In genomic region chr5:118698774-118699173, GRCh38 we compare ENCODE assay signal across 25 cellular contexts.
A peak's percentile ranks its signal among the peaks of the same experiment; 100 is the strongest.
DNase-seq lines count a peak whose midpoint lies in the region; ATAC-seq, FAIRE-seq and TF ChIP-seq lines count a peak whose summit lies in the region.
"Had no signal": no experiment of that assay in that cellular context is flagged by ENCODE, and none has a peak within 500 bp of the region (broad histone marks: within the 10 kb centered on the region; RNA-seq: fewer than 3 reads in every experiment).

No MANE protein-coding gene starts in this region.

- no peak overlapping the region for H3K4ac ChIP-seq in H1 (replicated peaks; ENCODE audit: insufficient read length, low read depth, low read length)
- H3K4ac ChIP-seq in mesendoderm (ENCODE audit: low read depth, low read length) = no peak overlapping the region

- H3K18ac ChIP-seq in H1 (ENCODE audit: extremely low read depth, low read length) (no peak overlapping the region), mesendoderm (ENCODE audit: low read length) (no peak overlapping the region)

- H3K36me3 ChIP-seq in H1 (ENCODE audit: control insufficient read depth in 2 of 4, insufficient read depth in 4 of 4, low read length in 3 of 4) (no peaks in the 10 kb centered on the region), mesendoderm (ENCODE audit: control insufficient read depth, insufficient read depth, low read length) (no peaks in the 10 kb centered on the region), ascending aorta (no peaks in the 10 kb centered on the region)
- H3K36me3 ChIP-seq: cardiac muscle cell, MG63, thoracic aorta, uterus had no signal

- H3K23me2 ChIP-seq in H1 (ENCODE audit: low read depth, low read length) = no peaks in the 10 kb centered on the region

- peak; percentile 52 for FAIRE-seq in H1 (lab: Jason Lieb, UNC)
- FAIRE-seq: GM12891, RCC 7860 had no signal

- no peak overlapping the region for H3K9ac ChIP-seq in H1 (replicated peaks in 1 of 4; ENCODE audit: extremely low read depth in 1 of 4, low read depth in 3 of 4, low read length in 3 of 4)
- H3K9ac ChIP-seq in mesendoderm (ENCODE audit: low read length) = no peak overlapping the region

- H2AFZ ChIP-seq in H1 (ENCODE audit: low read length) = no peak overlapping the region

- intact Hi-C loops in ascending aorta (cut with DNase I) = no loop called here

- H2BK5ac ChIP-seq in H1 (ENCODE audit: low read depth, low read length) = no peak overlapping the region
- H2BK5ac ChIP-seq in mesendoderm (ENCODE audit: low read length) = no peak overlapping the region

- no peak overlapping the region for H4K5ac ChIP-seq in H1 (ENCODE audit: insufficient read length, low read depth, low read length)
- H4K5ac ChIP-seq in mesendoderm (ENCODE audit: low read length) = no peak overlapping the region

- H2BK15ac ChIP-seq in H1 (ENCODE audit: low read length) (no peak overlapping the region), mesendoderm (replicated peaks; ENCODE audit: low read depth) (no peak overlapping the region)

- DNase-seq in GM12864 (ENCODE audit: low read depth) (no peak), HT1080 (ENCODE audit: low read depth) (peak; percentile 2), H1 (ENCODE audit: low read depth in 1 of 2, low spot score in 2 of 2) (peak in 1 of 2 experiments; percentile 17), mesendoderm (peak; percentile 81), ascending aorta (ENCODE audit: low spot score in 2 of 2) (no peak)
- DNase-seq: anterior cingulate cortex; C1 segment of cervical spinal cord; GDM1; mammary epithelial cell; MG63; NCI-H1417 treated with DMSO at 0.1 percent for 48 hours; NK-92 treated with Interleukin-12 subunit alpha and Interleukin-12 subunit beta, amount 100 ng/mL, for 24 hours; stimulated activated naive CD4-positive, alpha-beta T cell treated with Interleukin-2 at 50 U/mL for 16 hours; T-helper 2 cell; uterus had no signal

- H3K27me3 ChIP-seq in H1 (replicated peaks in 1 of 4; ENCODE audit: control insufficient read depth in 3 of 4, extremely low read depth in 1 of 4, insufficient read depth in 3 of 4, low read length in 3 of 4) (no peaks in the 10 kb centered on the region), mesendoderm (ENCODE audit: insufficient read depth, low read length, poor library complexity) (no peaks in the 10 kb centered on the region), ascending aorta (no peaks in the 10 kb centered on the region)
- H3K27me3 ChIP-seq: cardiac muscle cell, MG63, uterus had no signal

- no peak for TF ChIP-seq EP300 in H1 (IDR thresholded peaks at IDR 0.05; ENCODE audit: borderline replicate concordance in 1 of 2, low read depth in 2 of 2, low read length in 2 of 2)

- ATAC-seq in GM21381 (IDR thresholded peaks at IDR 0.05; ENCODE audit: unreplicated experiment) = no peak
- no peak for ATAC-seq in GM21367 (IDR thresholded peaks at IDR 0.05; ENCODE audit: unreplicated experiment)
- ATAC-seq: activated naive CD4-positive, alpha-beta T cell treated with anti-CD3 and anti-CD28 coated beads, Interleukin-2, amount 50 U/mL, for 72 hours; sciatic nerve had no signal

- no peaks in the 10 kb centered on the region for H4K20me1 ChIP-seq in H1 (replicated peaks in 1 of 2; ENCODE audit: control insufficient read depth in 1 of 2, insufficient read depth in 2 of 2, low read length in 2 of 2)

- H2BK120ac ChIP-seq in H1 (replicated peaks; ENCODE audit: low read depth, low read length) (no peak overlapping the region), mesendoderm (ENCODE audit: low read depth, low read length) (no peak overlapping the region)

- POLR2A ChIA-PET in H1 (lab: Charles Lee; ENCODE audit: partially characterized antibody) = no interaction called here

- H2AK5ac ChIP-seq in H1 (ENCODE audit: low read depth, low read length) (no peak overlapping the region), mesendoderm (ENCODE audit: low read length) (no peak overlapping the region)

- TF ChIP-seq RAD21 in H1 (IDR thresholded peaks at IDR 0.05 in 1 of 2, conservative IDR thresholded peaks at IDR 0.05 in 1 of 2; ENCODE audit: low read depth in 2 of 2, low read length in 2 of 2) = peak; percentile 82 to 86

- H3K4me3 ChIP-seq in GM12864 (ENCODE audit: low read depth, low read length) (no peak overlapping the region), H1 (ENCODE audit: extremely low read depth in 1 of 4, insufficient read depth in 2 of 4, low read depth in 3 of 4, low read length in 4 of 4) (no peak overlapping the region), mesendoderm (ENCODE audit: low read length) (no peak overlapping the region), ascending aorta (no peak overlapping the region)
- H3K4me3 ChIP-seq: cardiac muscle cell, MG63, SK-N-MC, thoracic aorta, uterus had no signal

- no peak for TF ChIP-seq POLR2A in H1 (IDR thresholded peaks at IDR 0.05; ENCODE audit: control extremely low read depth in 1 of 2, low read depth in 2 of 2, low read length in 2 of 2)

- 19% methylated on average over 2 of the region's 2 CpGs; no CpG with 5 or more reads in 1 of the 2 experiments for WGBS in H1 (ENCODE audit: extremely low coverage in 1 of 2, insufficient coverage in 1 of 2, insufficient read length in 1 of 2, insufficient replicate concordance in 2 of 2, low coverage in 1 of 2, low lambda C conversion rate in 2 of 2, missing lambda C conversion rate in 1 of 2), 2 experiments
- WGBS in mesendoderm (ENCODE audit: extremely low coverage, insufficient coverage, low lambda C conversion rate) = no CpG with 5 or more reads among the region's 2 CpGs

- H3K79me2 ChIP-seq in H1 (ENCODE audit: control insufficient read depth in 1 of 2, insufficient read depth in 2 of 2, low read length in 2 of 2) = no peaks in the 10 kb centered on the region
- H3K79me2 ChIP-seq in mesendoderm (ENCODE audit: control insufficient read depth, insufficient read depth, low read length) = no peaks in the 10 kb centered on the region

- H2BK20ac ChIP-seq in H1 (ENCODE audit: low read length) = no peak overlapping the region

- H3K9me3 ChIP-seq in H1 (ENCODE audit: insufficient read depth in 2 of 2, low read depth in 1 of 2, low read length in 1 of 2) (peaks cover 12 to 20% of the 10 kb centered on the region in 2 experiments), ascending aorta (no peaks in the 10 kb centered on the region)
- H3K9me3 ChIP-seq: uterus had no signal

- H3K23ac ChIP-seq in H1 (ENCODE audit: insufficient read length) (no peak overlapping the region), mesendoderm (ENCODE audit: low read length) (no peak overlapping the region)

- no peak overlapping the region for H3K27ac ChIP-seq in H1 (ENCODE audit: low read depth, low read length)
- H3K27ac ChIP-seq in mesendoderm (ENCODE audit: low read depth, low read length) = no peak overlapping the region
- H3K27ac ChIP-seq in ascending aorta = no peak overlapping the region
- H3K27ac ChIP-seq: cardiac muscle cell, SK-N-MC, thoracic aorta, uterus, VCaP had no signal

- no peak overlapping the region for H2BK12ac ChIP-seq in H1 (ENCODE audit: low read depth, low read length)

- H3K14ac ChIP-seq in H1 (ENCODE audit: insufficient read length) = no peak overlapping the region

- no peak overlapping the region for H4K91ac ChIP-seq in H1 (replicated peaks; ENCODE audit: insufficient read length, low read length)

- TF ChIP-seq CTCF in GM12864 (IDR thresholded peaks at IDR 0.05; ENCODE audit: low read depth, low read length, missing control alignments) = peak; percentile 24
- TF ChIP-seq CTCF in H1 (IDR thresholded peaks at IDR 0.05; ENCODE audit: control extremely low read depth in 1 of 3, insufficient read depth in 1 of 3, low read depth in 1 of 3, low read length in 3 of 3) = peak; percentile 46 to 73 (median 60)
- no peak for TF ChIP-seq CTCF in ascending aorta (IDR thresholded peaks at IDR 0.05)

- CTCF ChIA-PET in H1 (lab: Charles Lee; ENCODE audit: partially characterized antibody) = interaction anchor here (0.8 to 6.6 kb wide), 8 partner anchors 9 to 261 kb away, joined by 3 to 69 read pairs (median 4); no protein-coding TSS in a partner anchor

- H4K8ac ChIP-seq in H1 (ENCODE audit: extremely low read depth, insufficient read depth, low read length) (no peak overlapping the region), mesendoderm (ENCODE audit: low read depth, low read length) (no peak overlapping the region)

- H3K79me1 ChIP-seq in H1 (ENCODE audit: low read depth, low read length) = no peaks in the 10 kb centered on the region
- H3K79me1 ChIP-seq in mesendoderm (ENCODE audit: low read length) = no peaks in the 10 kb centered on the region

- H3K56ac ChIP-seq in H1 (replicated peaks; ENCODE audit: insufficient read length, low read depth, low read length) = no peak overlapping the region
- no peak overlapping the region for H3K56ac ChIP-seq in mesendoderm (ENCODE audit: low read length)

- H3K4me2 ChIP-seq in H1 (ENCODE audit: insufficient read depth in 1 of 2, low read depth in 2 of 2, low read length in 2 of 2) (no peak overlapping the region), mesendoderm (ENCODE audit: low read length) (no peak overlapping the region)

- H3K4me1 ChIP-seq in H1 (replicated peaks in 1 of 4; ENCODE audit: control insufficient read depth in 3 of 4, insufficient read depth in 4 of 4, low read length in 3 of 4) (no peaks in the 10 kb centered on the region), mesendoderm (ENCODE audit: control insufficient read depth, low read depth, low read length) (no peaks in the 10 kb centered on the region), ascending aorta (no peaks in the 10 kb centered on the region)
- H3K4me1 ChIP-seq: uterus had no signal

TF ChIP-seq in H1, 55 proteins besides CTCF, POLR2A, EP300 and RAD21:
- TF ChIP-seq BCL11A (IDR thresholded peaks at IDR 0.05; ENCODE audit: low read depth in 2 of 2, low read length in 2 of 2) (no peak), JUND (IDR thresholded peaks at IDR 0.05; ENCODE audit: low read length) (0 out of 2 replicates have a peak, but pooled peaks have one; percentile 12)

Comparison
In these comparisons a context has a peak if more than half of its experiments do, and no peak if none do; other contexts are left out.
1. DNase-seq: peak in HT1080 (single experiment) and mesendoderm (single experiment); none in GM12864 (single experiment) and ascending aorta (0 of 2).
2. CTCF ChIP-seq: peak in GM12864 (single experiment) and H1 (3 of 3); none in ascending aorta (0 of 3).